In the genomic region with DNA sequence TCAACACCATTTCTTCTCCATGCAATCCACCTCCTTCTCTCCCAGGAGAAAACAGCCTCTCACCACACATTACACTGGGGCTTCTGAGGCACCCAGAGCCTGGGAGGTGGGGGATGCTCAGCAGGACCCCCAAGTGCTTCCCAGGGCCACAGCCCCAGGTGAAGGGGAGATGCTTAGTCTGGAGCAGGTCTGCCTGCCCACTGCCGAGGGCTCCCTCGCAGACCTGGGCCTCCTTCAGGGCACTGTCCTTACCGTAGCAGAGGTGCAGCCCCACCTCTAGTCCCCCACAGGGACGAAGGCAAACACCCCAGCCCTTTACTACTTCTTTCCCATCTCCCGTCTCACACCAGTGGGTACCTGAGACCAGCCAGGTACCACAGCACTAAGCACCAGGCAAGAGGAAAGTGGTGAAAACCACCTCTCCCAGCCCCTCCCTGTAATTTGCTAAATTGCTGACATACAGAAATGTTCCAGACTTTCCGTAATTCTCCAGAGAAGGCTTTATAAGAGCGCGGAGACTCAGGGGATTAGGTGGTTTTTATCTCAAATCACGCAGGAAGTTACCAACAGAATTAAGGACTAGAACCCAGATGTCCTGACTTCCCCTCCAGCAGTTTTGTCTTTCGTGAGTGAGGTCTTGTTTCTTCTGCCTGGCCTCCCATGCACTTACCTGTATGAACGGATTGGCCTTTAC, we compare ENCODE assay signal across 13 cellular contexts. TPM values are rescaled to one million over a fixed set of nuclear protein-coding genes. Genes with fewer than 3 reads are reported as not detected.
A peak's percentile ranks its signal among the peaks of the same experiment; 100 is the strongest.
DNase-seq lines count a peak whose midpoint lies in the region; ATAC-seq and TF ChIP-seq lines count a peak whose summit lies in the region.
"Had no signal": no experiment of that assay in that cellular context is flagged by ENCODE, and none has a peak within 500 bp of the region (broad histone marks: within the 10 kb centered on the region; RNA-seq: fewer than 3 reads in every experiment).

No MANE protein-coding gene starts in this region.

- POLR2A ChIA-PET in RWPE1 (lab: Yijun Ruan, JAX; ENCODE audit: low non-redundant PET) = no interaction called here

- no peaks in the 10 kb centered on the region for H3K36me3 ChIP-seq in BLaER1
- H3K36me3 ChIP-seq in sigmoid colon = no peaks in the 10 kb centered on the region
- H3K36me3 ChIP-seq: esophagus squamous epithelium, neutrophil had no signal

- intact Hi-C loops in sigmoid colon (cut with DNase I) = loop anchor here (2.0 to 10.0 kb wide), 2 partner anchors 42 to 248 kb away; no protein-coding TSS in a partner anchor

- 69 to 89% methylated on average over 11 of the region's 11 CpGs for WGBS in sigmoid colon, 2 donors

- H3K9ac ChIP-seq in BLaER1 = peak overlapping the region; percentile 42; the same call in 1 of the 2 replicates

- H4K20me1 ChIP-seq in BLaER1 = no peaks in the 10 kb centered on the region

- no peak for DNase-seq in RWPE1 (ENCODE audit: low spot score)
- DNase-seq in fibroblast of villous mesenchyme (ENCODE audit: low read depth) = peak; percentile 80
- DNase-seq in sigmoid colon = no peak
- DNase-seq in activated CD4-positive, alpha-beta T cell treated with anti-CD3 and anti-CD28 coated beads for 1 hour = no peak
- DNase-seq in stimulated activated CD4-positive, alpha-beta T cell treated with anti-CD3 and anti-CD28 coated beads, Interleukin-2, amount 100 ng/mL, for 48 hours = no peak
- DNase-seq in NOMO-1 (lab: John Stamatoyannopoulos, UW; ENCODE audit: unreplicated experiment in 2 of 2) = no peak
- DNase-seq: activated CD4-positive, alpha-beta T cell treated with anti-CD3 and anti-CD28 coated beads, Interleukin-2, amount 50 U/mL, for 48 hours; esophagus squamous epithelium; mammary epithelial cell; small intestine had no signal

- no peak for TF ChIP-seq EP300 in sigmoid colon (IDR thresholded peaks at IDR 0.05)

- ATAC-seq in HG03520 (IDR thresholded peaks at IDR 0.05; ENCODE audit: unreplicated experiment) = no peak

- no peak for TF ChIP-seq POLR2A in sigmoid colon (IDR thresholded peaks at IDR 0.05)

- CTCF ChIA-PET in RWPE1 (lab: Yijun Ruan, JAX) = interaction anchor here (0.9 to 1.1 kb wide), 3 partner anchors 18 to 130 kb away, joined by 3 read pairs; no protein-coding TSS in a partner anchor

- H3K4me3 ChIP-seq in BLaER1 (peak overlapping the region; percentile 52), fibroblast of villous mesenchyme (ENCODE audit: low read depth, low read length) (no peak overlapping the region), sigmoid colon (no peak overlapping the region)

- H3K4me1 ChIP-seq in BLaER1 (peaks cover 52% of the 10 kb centered on the region), sigmoid colon (peaks cover 0 to 68% (median 61%) of the 10 kb centered on the region in 4 donors)

- no peaks in the 10 kb centered on the region for H3K27me3 ChIP-seq in BLaER1
- H3K27me3 ChIP-seq in sigmoid colon = no peaks in the 10 kb centered on the region
- H3K27me3 ChIP-seq: esophagus squamous epithelium had no signal

- TF ChIP-seq CTCF in RWPE1 (conservative IDR thresholded peaks at IDR 0.05; ENCODE audit: low read depth) (no peak), fibroblast of villous mesenchyme (IDR thresholded peaks at IDR 0.05; ENCODE audit: insufficient read depth, low read depth, low read length) (no peak), sigmoid colon (IDR thresholded peaks at IDR 0.05) (no peak)

- H3K4me2 ChIP-seq in BLaER1 = peak overlapping the region; percentile 97

- H3K9me3 ChIP-seq in BLaER1 = no peaks in the 10 kb centered on the region
- H3K9me3 ChIP-seq in sigmoid colon = no peaks in the 10 kb centered on the region
- H3K9me3 ChIP-seq: esophagus squamous epithelium, neutrophil had no signal

- H3K27ac ChIP-seq in BLaER1 = peak overlapping the region; percentile 68
- peak overlapping the region; percentile 99 for H3K27ac ChIP-seq in RWPE1
- peak overlapping the region; percentile 65 to 86 (median 72) for H3K27ac ChIP-seq in sigmoid colon
- H3K27ac ChIP-seq: neutrophil had no signal

RNA-seq across cellular contexts. Expression of a gene that starts 59.0 kb away (rescaled TPM):
- total RNA-seq in fibroblast of villous mesenchyme = 8.7 and 11.2 TPM in 2 replicates
- 10 to 100 TPM; 34.4 to 67.9 (median 52.3) TPM for total RNA-seq in sigmoid colon
- 10 to 100 TPM; 16.9 to 26.8 (median 17.4) TPM for polyA plus RNA-seq in sigmoid colon
